1 cellular context compared by ENCODE assay signal in the genomic region with DNA sequence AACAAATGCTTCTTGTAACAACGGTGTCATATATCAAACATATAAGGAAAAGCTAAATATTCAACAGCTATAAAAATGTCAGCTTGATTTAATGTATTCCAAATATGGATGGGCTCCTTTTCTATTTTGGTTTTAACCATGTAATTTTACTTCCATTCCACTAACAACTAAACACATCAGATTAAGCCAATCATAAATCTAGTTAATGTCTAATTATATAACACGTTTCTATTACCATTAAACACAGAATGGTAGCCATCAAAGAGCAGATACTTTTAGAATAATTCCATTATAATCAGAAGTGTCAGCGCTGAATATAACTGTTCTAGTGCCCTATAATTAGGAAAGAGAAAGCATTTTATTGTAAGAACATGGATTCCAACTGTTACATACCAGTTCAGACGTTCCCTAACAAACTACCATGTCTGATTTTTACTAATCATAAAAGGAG.
TF ChIP-seq lines count a peak whose summit lies in the region.

No MANE protein-coding gene starts in this region.

TF ChIP-seq in A549, 52 proteins besides CTCF, POLR2A, EP300 and RAD21:
- TF ChIP-seq KDM5A (IDR thresholded peaks at IDR 0.05) (no peak), RFX5 (IDR thresholded peaks at IDR 0.05) (no peak), SMC3 (IDR thresholded peaks at IDR 0.05) (no peak)
